Comparison of ENCODE assay signal across 20 cellular contexts in genomic region chr21:46216132-46216747, GRCh38. TPM values are rescaled to one million over a fixed set of nuclear protein-coding genes. Genes with fewer than 3 reads are reported as not detected.
DNase-seq lines count a peak whose midpoint lies in the region; ATAC-seq, FAIRE-seq and TF ChIP-seq lines count a peak whose summit lies in the region.
"Had no signal": no experiment of that assay in that cellular context is flagged by ENCODE, and none has a peak within 500 bp of the region (broad histone marks: within the 10 kb centered on the region; RNA-seq: fewer than 3 reads in every experiment).

No MANE protein-coding gene starts in this region.

- H2AFZ ChIP-seq in H1 (ENCODE audit: low read length): no peak overlapping the region

- no peak overlapping the region for H2BK20ac ChIP-seq in H1 (ENCODE audit: low read length)

- peaks cover 3 to 14% (median 12%) of the 10 kb centered on the region in 4 experiments; a peak in 7 of 8 replicates for H3K36me3 ChIP-seq in H1 (ENCODE audit: control insufficient read depth in 2 of 4, insufficient read depth in 4 of 4, low read length in 3 of 4)
- H3K36me3 ChIP-seq in sigmoid colon: peaks cover 5 to 89% (median 32%) of the 10 kb centered on the region in 4 donors
- H3K36me3 ChIP-seq in vagina: peaks cover 0 to 50% of the 10 kb centered on the region in 2 donors
- H3K36me3 ChIP-seq in effector memory CD4-positive, alpha-beta T cell (ENCODE audit: control insufficient read depth, insufficient read depth, low read length): peaks cover 18% of the 10 kb centered on the region

- intact Hi-C loops in sigmoid colon (cut with DNase I): no loop called here
- intact Hi-C loops in vagina (cut with DNase I): no loop called here

- POLR2A ChIA-PET in RWPE1 (lab: Yijun Ruan, JAX; ENCODE audit: low non-redundant PET): no interaction called here
- POLR2A ChIA-PET in H1 (lab: Charles Lee; ENCODE audit: partially characterized antibody): interaction anchor here (0.9 to 1.5 kb wide), 2 partner anchors 12 to 100 kb away, joined by 3 to 4 read pairs; no protein-coding TSS in a partner anchor

- H2BK12ac ChIP-seq in H1 (ENCODE audit: low read depth, low read length): no peak overlapping the region

- no peak overlapping the region for H3K4ac ChIP-seq in H1 (replicated peaks; ENCODE audit: insufficient read length, low read depth, low read length)

- no peak for ATAC-seq in GM21576 (IDR thresholded peaks at IDR 0.05; ENCODE audit: unreplicated experiment)
- ATAC-seq: HCT116, K562, PC-3, Right ventricle myocardium inferior had no signal

- no peaks in the 10 kb centered on the region for H3K23me2 ChIP-seq in H1 (ENCODE audit: low read depth, low read length)

- H4K8ac ChIP-seq in H1 (ENCODE audit: extremely low read depth, insufficient read depth, low read length): peak overlapping the region; percentile 79; the same call in 1 of the 2 replicates

- peak overlapping the region; percentile 37 for H3K27ac Mint-ChIP-seq in activated naive CD4-positive, alpha-beta T cell treated with anti-CD3 and anti-CD28 coated beads, Interleukin-2, amount 10 ng/mL, durations not matched to agents 7 days and 5 days
- H3K27ac Mint-ChIP-seq: CD4-positive, CD25-positive, alpha-beta regulatory T cell had no signal

- H3K4me1 Mint-ChIP-seq in activated naive CD4-positive, alpha-beta T cell treated with anti-CD3 and anti-CD28 coated beads, Interleukin-2, amount 10 ng/mL, durations not matched to agents 7 days and 5 days: peaks cover 2% of the 10 kb centered on the region

- H3K14ac ChIP-seq in H1 (ENCODE audit: insufficient read length): no peak overlapping the region

- no peak overlapping the region for H2AK5ac ChIP-seq in H1 (ENCODE audit: low read depth, low read length)

- H4K5ac ChIP-seq in H1 (ENCODE audit: insufficient read length, low read depth, low read length): no peak overlapping the region

- TF ChIP-seq EP300 in H1 (IDR thresholded peaks at IDR 0.05; ENCODE audit: borderline replicate concordance in 1 of 2, low read depth in 2 of 2, low read length in 2 of 2): no peak
- no peak for TF ChIP-seq EP300 in sigmoid colon (IDR thresholded peaks at IDR 0.05)

- peaks cover 0 to 14% of the 10 kb centered on the region in 2 experiments; a peak in 2 of 4 replicates for H3K79me2 ChIP-seq in H1 (ENCODE audit: control insufficient read depth in 1 of 2, insufficient read depth in 2 of 2, low read length in 2 of 2)

- H3K4me3 Mint-ChIP-seq in activated naive CD4-positive, alpha-beta T cell treated with anti-CD3 and anti-CD28 coated beads, Interleukin-2, amount 10 ng/mL, durations not matched to agents 7 days and 5 days: no peak overlapping the region
- H3K4me3 Mint-ChIP-seq: CD4-positive, CD25-positive, alpha-beta regulatory T cell had no signal

- no peak for FAIRE-seq in H1 (lab: Jason Lieb, UNC)
- FAIRE-seq: GM19239 had no signal

- H3K36me3 Mint-ChIP-seq in activated naive CD4-positive, alpha-beta T cell treated with anti-CD3 and anti-CD28 coated beads, Interleukin-2, amount 10 ng/mL, durations not matched to agents 7 days and 5 days: peaks cover 16% of the 10 kb centered on the region

- no peak overlapping the region for H3K23ac ChIP-seq in H1 (ENCODE audit: insufficient read length)

- no peak for TF ChIP-seq CTCF in RWPE1 (conservative IDR thresholded peaks at IDR 0.05; ENCODE audit: low read depth)
- TF ChIP-seq CTCF in H1 (IDR thresholded peaks at IDR 0.05; ENCODE audit: control extremely low read depth in 1 of 3, insufficient read depth in 1 of 3, low read depth in 1 of 3, low read length in 3 of 3): no peak
- no peak for TF ChIP-seq CTCF in sigmoid colon (IDR thresholded peaks at IDR 0.05)
- no peak for TF ChIP-seq CTCF in vagina (IDR thresholded peaks at IDR 0.05)

- H3K27ac ChIP-seq in RWPE1 (peak overlapping the region; percentile 33; the same call in 1 of the 2 replicates), H1 (ENCODE audit: low read depth, low read length) (no peak overlapping the region), sigmoid colon (no peak overlapping the region), vagina (no peak overlapping the region)
- no peak overlapping the region for H3K27ac ChIP-seq in effector memory CD4-positive, alpha-beta T cell (ENCODE audit: insufficient read depth, low read length, poor library complexity, severe bottlenecking)

- H4K91ac ChIP-seq in H1 (replicated peaks; ENCODE audit: insufficient read length, low read length): no peak overlapping the region

- H3K4me1 ChIP-seq in H1 (replicated peaks in 1 of 4; ENCODE audit: control insufficient read depth in 3 of 4, insufficient read depth in 4 of 4, low read length in 3 of 4) (peaks cover 0 to 2% (median 0%) of the 10 kb centered on the region in 4 experiments; a peak in 1 of 7 replicates), sigmoid colon (no peaks in the 10 kb centered on the region), vagina (no peaks in the 10 kb centered on the region)
- no peaks in the 10 kb centered on the region for H3K4me1 ChIP-seq in effector memory CD4-positive, alpha-beta T cell (ENCODE audit: control insufficient read depth, insufficient read depth, low read length, poor library complexity, severe bottlenecking)

- TF ChIP-seq POLR2A in H1 (IDR thresholded peaks at IDR 0.05; ENCODE audit: control extremely low read depth in 1 of 2, low read depth in 2 of 2, low read length in 2 of 2) (no peak), sigmoid colon (IDR thresholded peaks at IDR 0.05) (no peak), vagina (IDR thresholded peaks at IDR 0.05) (no peak)

- CTCF ChIA-PET in activated naive CD4-positive, alpha-beta T cell treated with anti-CD3 and anti-CD28 coated beads, Interleukin-2, amount 10 ng/mL, durations not matched to agents 7 days and 5 days (lab: Charles Lee): no interaction called here
- CTCF ChIA-PET in RWPE1 (lab: Yijun Ruan, JAX) (interaction anchor here (0.7 to 0.9 kb wide), 2 partner anchors 18 to 1705 kb away, joined by 3 to 4 read pairs; no protein-coding TSS in a partner anchor), H1 (lab: Charles Lee; ENCODE audit: partially characterized antibody) (interaction anchor here (0.8 to 3.0 kb wide), 8 partner anchors 9 to 246 kb away, joined by 3 to 17 read pairs (median 4); no protein-coding TSS in a partner anchor)

- no peak overlapping the region for H2BK15ac ChIP-seq in H1 (ENCODE audit: low read length)

- H3K79me1 ChIP-seq in H1 (ENCODE audit: low read depth, low read length): peaks cover 18% of the 10 kb centered on the region

- H3K18ac ChIP-seq in H1 (ENCODE audit: extremely low read depth, low read length): no peak overlapping the region

- no peak overlapping the region for H3K9ac ChIP-seq in H1 (replicated peaks in 1 of 4; ENCODE audit: extremely low read depth in 1 of 4, low read depth in 3 of 4, low read length in 3 of 4)

- H3K27me3 ChIP-seq in H1 (replicated peaks in 1 of 4; ENCODE audit: control insufficient read depth in 3 of 4, extremely low read depth in 1 of 4, insufficient read depth in 3 of 4, low read length in 3 of 4) (no peaks in the 10 kb centered on the region), sigmoid colon (no peaks in the 10 kb centered on the region), vagina (no peaks in the 10 kb centered on the region)
- H3K27me3 ChIP-seq in effector memory CD4-positive, alpha-beta T cell (replicated peaks; ENCODE audit: control insufficient read depth, insufficient read depth, low read length, poor library complexity, severe bottlenecking): no peaks in the 10 kb centered on the region

- no peak overlapping the region for H3K4me2 ChIP-seq in H1 (ENCODE audit: insufficient read depth in 1 of 2, low read depth in 2 of 2, low read length in 2 of 2)

- H3K9me3 Mint-ChIP-seq in activated naive CD4-positive, alpha-beta T cell treated with anti-CD3 and anti-CD28 coated beads, Interleukin-2, amount 10 ng/mL, durations not matched to agents 7 days and 5 days: no peaks in the 10 kb centered on the region
- H3K9me3 Mint-ChIP-seq: CD4-positive, CD25-positive, alpha-beta regulatory T cell had no signal

- WGBS in H1 (ENCODE audit: extremely low coverage in 1 of 2, insufficient coverage in 1 of 2, insufficient read length in 1 of 2, insufficient replicate concordance in 2 of 2, low coverage in 1 of 2, low lambda C conversion rate in 2 of 2, missing lambda C conversion rate in 1 of 2), 2 experiments: 94% methylated on average over 16 of the region's 16 CpGs; no CpG with 5 or more reads in 1 of the 2 experiments
- 93 to 97% methylated on average over 16 of the region's 16 CpGs for WGBS in sigmoid colon, 2 donors

- no peak overlapping the region for H3K4me3 ChIP-seq in H1 (ENCODE audit: extremely low read depth in 1 of 4, insufficient read depth in 2 of 4, low read depth in 3 of 4, low read length in 4 of 4)
- H3K4me3 ChIP-seq in sigmoid colon: no peak overlapping the region
- H3K4me3 ChIP-seq in vagina: no peak overlapping the region
- no peak overlapping the region for H3K4me3 ChIP-seq in effector memory CD4-positive, alpha-beta T cell (ENCODE audit: insufficient read depth, low read depth, low read length, poor library complexity, severe bottlenecking)
- H3K4me3 ChIP-seq: K562 had no signal

- H4K20me1 ChIP-seq in H1 (replicated peaks in 1 of 2; ENCODE audit: control insufficient read depth in 1 of 2, insufficient read depth in 2 of 2, low read length in 2 of 2): peaks cover 2 to 40% of the 10 kb centered on the region in 2 experiments

- H3K27me3 Mint-ChIP-seq in activated naive CD4-positive, alpha-beta T cell treated with anti-CD3 and anti-CD28 coated beads, Interleukin-2, amount 10 ng/mL, durations not matched to agents 7 days and 5 days: no peaks in the 10 kb centered on the region
- H3K27me3 Mint-ChIP-seq: CD4-positive, CD25-positive, alpha-beta regulatory T cell had no signal

- no peak overlapping the region for H3K56ac ChIP-seq in H1 (replicated peaks; ENCODE audit: insufficient read length, low read depth, low read length)

- H3K9me3 ChIP-seq in H1 (ENCODE audit: insufficient read depth in 2 of 2, low read depth in 1 of 2, low read length in 1 of 2) (no peaks in the 10 kb centered on the region), sigmoid colon (no peaks in the 10 kb centered on the region), vagina (no peaks in the 10 kb centered on the region)
- no peaks in the 10 kb centered on the region for H3K9me3 ChIP-seq in effector memory CD4-positive, alpha-beta T cell (ENCODE audit: control insufficient read depth, low read length)

- no peak overlapping the region for H2BK120ac ChIP-seq in H1 (replicated peaks; ENCODE audit: low read depth, low read length)

- no peak for DNase-seq in activated naive CD4-positive, alpha-beta T cell treated with anti-CD3 and anti-CD28 coated beads, Interleukin-2, amount 10 ng/mL, durations not matched to agents 7 days and 5 days
- DNase-seq in activated naive CD4-positive, alpha-beta T cell treated with anti-CD3 and anti-CD28 coated beads, Interleukin-2, amount 50 U/mL, for 16 hours: no peak
- DNase-seq in RWPE1 (ENCODE audit: low spot score) (no peak), H1 (ENCODE audit: low read depth in 1 of 2, low spot score in 2 of 2) (no peak), sigmoid colon (peak; percentile 56), vagina (ENCODE audit: extremely low spot score in 2 of 2) (no peak)
- no peak for DNase-seq in effector memory CD4-positive, alpha-beta T cell
- DNase-seq: ACHN; Calu3; CD4-positive, CD25-positive, alpha-beta regulatory T cell; DMS79; NCI-H1048; NCI-H2107; NCI-H748 treated with DMSO at 0.1 percent for 48 hours; PC-3 had no signal

- H2BK5ac ChIP-seq in H1 (ENCODE audit: low read depth, low read length): no peak overlapping the region

- no peak for TF ChIP-seq RAD21 in H1 (IDR thresholded peaks at IDR 0.05 in 1 of 2, conservative IDR thresholded peaks at IDR 0.05 in 1 of 2; ENCODE audit: low read depth in 2 of 2, low read length in 2 of 2)

RNA-seq across cellular contexts. Expression of gene LSS, which starts 12.3 kb away (rescaled TPM):
- 96.1 and 102 TPM in 2 replicates for total RNA-seq in H1 (2021; fragmentation: NEBNext Ultra II Directional; extraction: Animal tissue kit (Norgen Biotek cat#: 25700))
- polyA plus RNA-seq in H1 (2011; rRNA removed) (123 and 139 TPM in 2 replicates), sigmoid colon (10 to 100 TPM; 17.4 to 78.6 (median 27.5) TPM)
- 103 TPM for polyA plus RNA-seq in H1 (2011; cell fraction: cytosol; rRNA removed)
- polyA plus RNA-seq in H1 (2011; cell fraction: nucleus; rRNA removed): 268 TPM
- 69.5 to 87.3 TPM (median 75.9 TPM) in 4 replicates for polyA plus RNA-seq in H1 (2012, experiment 1 of 2)
- polyA plus RNA-seq in H1 (2012, experiment 2 of 2): 71.3 TPM
- 69.2 TPM for polyA plus RNA-seq in H1 (2013, experiment 1 of 2)
- polyA plus RNA-seq in H1 (2013, experiment 2 of 2): 66.2 TPM
- polyA minus RNA-seq in H1 (2011; rRNA and poly(A)+ RNA removed): 177 and 193 TPM in 2 replicates
- 56.7 TPM for polyA minus RNA-seq in H1 (2011; cell fraction: cytosol; rRNA and poly(A)+ RNA removed)
- polyA minus RNA-seq in H1 (2011; cell fraction: nucleus; rRNA and poly(A)+ RNA removed): 69.8 TPM
- total RNA-seq in sigmoid colon (10 to 100 TPM; 47.6 to 63.7 (median 57.0) TPM), vagina (103 TPM)

RNA-seq across cellular contexts. Expression of gene SPATC1L, which starts 32.0 kb away (rescaled TPM):
- total RNA-seq in H1 (2021; fragmentation: NEBNext Ultra II Directional; extraction: Animal tissue kit (Norgen Biotek cat#: 25700)): 49.4 and 50.0 TPM in 2 replicates
- polyA plus RNA-seq in H1 (2011; rRNA removed) (24.9 and 44.8 TPM in 2 replicates), sigmoid colon (10 to 100 TPM in 1 of 3 donors, 1 to 10 TPM in 2; 3.2 to 11.0 (median 7.8) TPM)
- polyA plus RNA-seq in H1 (2011; cell fraction: cytosol; rRNA removed): 16.4 TPM
- polyA plus RNA-seq in H1 (2011; cell fraction: nucleus; rRNA removed): 43.3 TPM
- polyA plus RNA-seq in H1 (2012, experiment 1 of 2): 38.0 to 56.9 TPM (median 53.3 TPM) in 4 replicates
- polyA plus RNA-seq in H1 (2012, experiment 2 of 2): 50.4 TPM
- 48.1 TPM for polyA plus RNA-seq in H1 (2013, experiment 1 of 2)
- polyA plus RNA-seq in H1 (2013, experiment 2 of 2): 48.0 TPM
- 6.2 and 7.1 TPM in 2 replicates for polyA minus RNA-seq in H1 (2011; rRNA and poly(A)+ RNA removed)
- 30.3 TPM for polyA minus RNA-seq in H1 (2011; cell fraction: cytosol; rRNA and poly(A)+ RNA removed)
- 21.2 TPM for polyA minus RNA-seq in H1 (2011; cell fraction: nucleus; rRNA and poly(A)+ RNA removed)
- total RNA-seq in sigmoid colon (10 to 100 TPM in 1 of 4 donors, 1 to 10 TPM in 2, under 1 TPM in 1; 0.95 to 18.3 (median 7.1) TPM), vagina (5.2 TPM)
